ENCODE assay signal across 40 cellular contexts in the genomic region with DNA sequence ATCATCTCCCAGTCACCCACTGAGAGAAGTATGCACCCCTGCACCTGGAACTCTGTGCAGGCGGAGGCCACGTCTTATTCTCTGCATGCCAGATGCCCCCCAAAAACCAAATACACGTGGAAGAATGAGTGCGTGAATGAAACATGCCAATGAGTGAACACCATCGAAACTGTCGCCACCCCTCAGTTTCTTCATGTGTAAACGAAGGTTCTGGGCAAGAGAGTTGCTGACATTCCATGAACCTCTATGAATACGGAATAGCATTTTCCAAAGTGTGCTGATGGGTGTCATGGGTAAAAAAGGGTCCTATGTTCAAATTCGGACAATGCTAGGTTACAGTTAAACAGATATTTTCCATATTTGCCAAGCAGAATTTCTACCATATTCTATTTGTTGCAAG. TPM values are rescaled to one million over a fixed set of nuclear protein-coding genes. Genes with fewer than 3 reads are reported as not detected.
"Had no signal": no experiment of that assay in that cellular context is flagged by ENCODE, and none has a peak within 500 bp of the region (broad histone marks: within the 10 kb centered on the region; RNA-seq: fewer than 3 reads in every experiment).

No MANE protein-coding gene starts in this region.

- H3K4me3 ChIP-seq: adrenal gland, cardiac muscle cell had no signal

- FAIRE-seq: astrocyte, bronchial epithelial cell, TTC549 had no signal

- DNase-seq: activated B cell treated with CpG ODN at 0.5 μM for 24 hours; activated CD4-positive, alpha-beta memory T cell treated with anti-CD3 and anti-CD28 coated beads for 36 hours; activated CD4-positive, alpha-beta T cell treated with anti-CD3 and anti-CD28 coated beads for 4 hours; activated CD4-positive, alpha-beta T cell treated with anti-CD3 and anti-CD28 coated beads, Interleukin-2, amount 10 ng/mL, durations not matched to agents 24 days and 14 days; activated CD4-positive, alpha-beta T cell treated with anti-CD3 and anti-CD28 coated beads, Interleukin-2, amount 50 U/mL, for 1 hour; activated CD4-positive, alpha-beta T cell treated with anti-CD3 and anti-CD28 coated beads, Interleukin-2, amount 50 U/mL, for 4 hours; activated CD4-positive, CD25-positive, alpha-beta regulatory T cell treated with anti-CD3 and anti-CD28 coated beads, Interleukin-2, amount 50 U/mL, for 72 hours; activated CD8-positive, alpha-beta memory T cell treated with anti-CD3 and anti-CD28 coated beads, Interleukin-2, amount 50 U/mL, for 4 hours; activated CD8-positive, alpha-beta T cell treated with anti-CD3 and anti-CD28 coated beads for 36 hours; activated effector memory CD4-positive, alpha-beta T cell treated with anti-CD3 and anti-CD28 coated beads, Interleukin-2, amount 50 U/mL, for 16 hours; activated gamma-delta T cell treated with Interleukin-2 at 50 U/mL for 16 hours; activated naive CD4-positive, alpha-beta T cell; activated naive CD4-positive, alpha-beta T cell treated with anti-CD3 and anti-CD28 coated beads for 36 hours; activated naive CD4-positive, alpha-beta T cell treated with anti-CD3 and anti-CD28 coated beads, Interleukin-2, amount 50 U/mL, for 16 hours; activated naive CD8-positive, alpha-beta T cell treated with anti-CD3 and anti-CD28 coated beads for 36 hours; activated T-cell treated with anti-CD3 and anti-CD28 coated beads for 4 hours; activated T-cell treated with anti-CD3 and anti-CD28 coated beads, Interleukin-2, amount 50 U/mL, for 1 hour; activated T-cell treated with anti-CD3 and anti-CD28 coated beads, Interleukin-2, amount 50 U/mL, for 4 hours; activated T-cell treated with anti-CD3 and anti-CD28 coated beads, Interleukin-2, amount 50 U/mL, for 72 hours; adrenal gland; amniotic stem cell; aorta; caudate nucleus; cerebellar nuclear complex; T-helper 1 cell; T-helper 2 cell; T-helper 9 cell; WERI-Rb-1 had no signal

- H3K27ac ChIP-seq: adrenal gland, cardiac muscle cell, WERI-Rb-1 had no signal

- H3K36me3 Mint-ChIP-seq: activated CD4-positive, alpha-beta memory T cell treated with anti-CD3 and anti-CD28 coated beads for 36 hours; activated naive CD4-positive, alpha-beta T cell treated with anti-CD3 and anti-CD28 coated beads, Interleukin-2, amount 50 U/mL, for 72 hours; activated naive CD8-positive, alpha-beta T cell treated with anti-CD3 and anti-CD28 coated beads for 36 hours; brain had no signal

- H3K27me3 ChIP-seq: adrenal gland, cardiac muscle cell had no signal

- H3K27me3 Mint-ChIP-seq: activated CD4-positive, alpha-beta memory T cell treated with anti-CD3 and anti-CD28 coated beads for 36 hours; activated CD8-positive, alpha-beta T cell treated with anti-CD3 and anti-CD28 coated beads for 36 hours; activated naive CD8-positive, alpha-beta T cell treated with anti-CD3 and anti-CD28 coated beads for 36 hours had no signal

- H3K4me3 Mint-ChIP-seq: activated B cell treated with CpG ODN at 0.5 μM for 24 hours; activated CD4-positive, alpha-beta memory T cell treated with anti-CD3 and anti-CD28 coated beads for 36 hours; activated CD4-positive, alpha-beta T cell treated with anti-CD3 and anti-CD28 coated beads, Interleukin-2, amount 10 ng/mL, durations not matched to agents 24 days and 14 days; activated CD8-positive, alpha-beta T cell treated with anti-CD3 and anti-CD28 coated beads for 36 hours; activated naive CD4-positive, alpha-beta T cell treated with anti-CD3 and anti-CD28 coated beads for 36 hours; activated naive CD8-positive, alpha-beta T cell treated with anti-CD3 and anti-CD28 coated beads for 36 hours; activated T-cell treated with anti-CD3 and anti-CD28 coated beads, Interleukin-2, amount 50 U/mL, for 4 hours; activated T-cell treated with anti-CD3 and anti-CD28 coated beads, Interleukin-2, amount 50 U/mL, for 72 hours; activated T-helper 1 cell treated with anti-CD3 and anti-CD28 coated beads, Interleukin-12 subunit alpha, Interleukin-12 subunit beta, Interleukin-2, Interleukin-4 antibody, amounts not matched to agents 30 ng/mL and 10 ng/mL and 1 ng/mL, durations not matched to agents 14 hours and 24 hours and 36 hours; activated T-helper 17 cell treated with anti-CD3 and anti-CD28 coated beads, Interleukin-2, amount 50 U/mL, for 72 hours; brain; central memory CD8-positive, alpha-beta T cell; T-helper 1 cell treated with Interleukin-12 subunit alpha and Interleukin-12 subunit beta and Interleukin-4 antibody, amounts not matched to agents 30 μg/mL and 1 μg/mL, for 36 hours; T-helper 2 cell treated with Interferon-gamma antibody and Interleukin-4, amounts not matched to agents 5 μg/mL and 100 μg/mL, for 36 hours had no signal

- H3K4me1 Mint-ChIP-seq: activated CD4-positive, alpha-beta T cell treated with anti-CD3 and anti-CD28 coated beads, Interleukin-2, amount 10 ng/mL, durations not matched to agents 24 days and 14 days; activated naive CD8-positive, alpha-beta T cell treated with anti-CD3 and anti-CD28 coated beads for 36 hours; activated T-helper 17 cell treated with anti-CD3 and anti-CD28 coated beads, Interleukin-2, amount 50 U/mL, for 72 hours; central memory CD8-positive, alpha-beta T cell had no signal

- H3K27ac Mint-ChIP-seq: activated B cell treated with CpG ODN at 0.5 μM for 24 hours; activated CD4-positive, alpha-beta memory T cell treated with anti-CD3 and anti-CD28 coated beads for 36 hours; activated CD4-positive, alpha-beta T cell treated with anti-CD3 and anti-CD28 coated beads, Interleukin-2, amount 10 ng/mL, durations not matched to agents 24 days and 14 days; activated CD8-positive, alpha-beta T cell treated with anti-CD3 and anti-CD28 coated beads for 36 hours; activated naive CD4-positive, alpha-beta T cell treated with anti-CD3 and anti-CD28 coated beads for 36 hours; activated naive CD4-positive, alpha-beta T cell treated with anti-CD3 and anti-CD28 coated beads, Interleukin-2, amount 50 U/mL, for 72 hours; activated naive CD8-positive, alpha-beta T cell treated with anti-CD3 and anti-CD28 coated beads for 36 hours; activated T-cell treated with anti-CD3 and anti-CD28 coated beads, Interleukin-2, amount 50 U/mL, for 72 hours; activated T-helper 1 cell treated with anti-CD3 and anti-CD28 coated beads, Interleukin-12 subunit alpha, Interleukin-12 subunit beta, Interleukin-2, Interleukin-4 antibody, amounts not matched to agents 30 ng/mL and 10 ng/mL and 1 ng/mL, durations not matched to agents 14 hours and 24 hours and 36 hours; activated T-helper 17 cell treated with anti-CD3 and anti-CD28 coated beads, Interleukin-2, amount 50 U/mL, for 72 hours; brain; T-helper 1 cell treated with Interleukin-12 subunit alpha and Interleukin-12 subunit beta and Interleukin-4 antibody, amounts not matched to agents 30 μg/mL and 1 μg/mL, for 36 hours; T-helper 2 cell treated with Interferon-gamma antibody and Interleukin-4, amounts not matched to agents 5 μg/mL and 100 μg/mL, for 36 hours had no signal

- H3K9me3 Mint-ChIP-seq: activated CD4-positive, alpha-beta memory T cell treated with anti-CD3 and anti-CD28 coated beads for 36 hours; activated CD4-positive, alpha-beta T cell treated with anti-CD3 and anti-CD28 coated beads, Interleukin-2, amount 10 ng/mL, durations not matched to agents 24 days and 14 days; activated naive CD4-positive, alpha-beta T cell treated with anti-CD3 and anti-CD28 coated beads for 36 hours; activated naive CD4-positive, alpha-beta T cell treated with anti-CD3 and anti-CD28 coated beads, Interleukin-2, amount 50 U/mL, for 72 hours; activated naive CD8-positive, alpha-beta T cell treated with anti-CD3 and anti-CD28 coated beads for 36 hours; activated T-cell treated with anti-CD3 and anti-CD28 coated beads, Interleukin-2, amount 50 U/mL, for 72 hours; activated T-helper 1 cell treated with anti-CD3 and anti-CD28 coated beads, Interleukin-12 subunit alpha, Interleukin-12 subunit beta, Interleukin-2, Interleukin-4 antibody, amounts not matched to agents 30 ng/mL and 10 ng/mL and 1 ng/mL, durations not matched to agents 14 hours and 24 hours and 36 hours; activated T-helper 17 cell treated with anti-CD3 and anti-CD28 coated beads, Interleukin-2, amount 50 U/mL, for 72 hours; central memory CD8-positive, alpha-beta T cell; T-helper 1 cell treated with Interleukin-12 subunit alpha and Interleukin-12 subunit beta and Interleukin-4 antibody, amounts not matched to agents 30 μg/mL and 1 μg/mL, for 36 hours; T-helper 2 cell treated with Interferon-gamma antibody and Interleukin-4, amounts not matched to agents 5 μg/mL and 100 μg/mL, for 36 hours had no signal

- ATAC-seq: activated CD8-positive, alpha-beta T cell treated with anti-CD3 and anti-CD28 coated beads for 36 hours; activated naive CD4-positive, alpha-beta T cell treated with anti-CD3 and anti-CD28 coated beads, Interleukin-2, amount 50 U/mL, for 72 hours; activated T-cell treated with anti-CD3 and anti-CD28 coated beads, Interleukin-2, amount 50 U/mL, for 4 hours; activated T-cell treated with anti-CD3 and anti-CD28 coated beads, Interleukin-2, amount 50 U/mL, for 72 hours; activated T-helper 17 cell treated with anti-CD3 and anti-CD28 coated beads, Interleukin-2, amount 50 U/mL, for 72 hours had no signal

- H3K9me3 ChIP-seq: adrenal gland had no signal

- H3K36me3 ChIP-seq: adrenal gland, cardiac muscle cell, WERI-Rb-1 had no signal

RNA-seq across cellular contexts. Expression of a gene that starts 19.8 kb away (rescaled TPM):
- total RNA-seq: activated B cell treated with CpG ODN at 0.5 μM for 24 hours; activated CD4-positive, alpha-beta memory T cell treated with anti-CD3 and anti-CD28 coated beads for 36 hours; activated CD4-positive, alpha-beta T cell treated with anti-CD3 and anti-CD28 coated beads, Interleukin-2, amount 10 ng/mL, durations not matched to agents 24 days and 14 days; activated CD8-positive, alpha-beta memory T cell treated with anti-CD3 and anti-CD28 coated beads for 36 hours; activated CD8-positive, alpha-beta T cell treated with anti-CD3 and anti-CD28 coated beads for 36 hours; activated naive CD4-positive, alpha-beta T cell treated with anti-CD3 and anti-CD28 coated beads for 36 hours; activated naive CD4-positive, alpha-beta T cell treated with anti-CD3 and anti-CD28 coated beads, Interleukin-2, amount 50 U/mL, for 72 hours; activated naive CD8-positive, alpha-beta T cell treated with anti-CD3 and anti-CD28 coated beads for 36 hours; activated T-cell treated with anti-CD3 and anti-CD28 coated beads, Interleukin-2, amount 50 U/mL, for 4 hours; activated T-cell treated with anti-CD3 and anti-CD28 coated beads, Interleukin-2, amount 50 U/mL, for 72 hours; activated T-helper 1 cell treated with anti-CD3 and anti-CD28 coated beads, Interleukin-12 subunit alpha, Interleukin-12 subunit beta, Interleukin-2, Interleukin-4 antibody, amounts not matched to agents 30 ng/mL and 10 ng/mL and 1 ng/mL, durations not matched to agents 14 hours and 24 hours and 36 hours; activated T-helper 17 cell treated with anti-CD3 and anti-CD28 coated beads, Interleukin-2, amount 50 U/mL, for 72 hours had no signal
